1 cellular context compared by ENCODE assay signal in the genomic region with DNA sequence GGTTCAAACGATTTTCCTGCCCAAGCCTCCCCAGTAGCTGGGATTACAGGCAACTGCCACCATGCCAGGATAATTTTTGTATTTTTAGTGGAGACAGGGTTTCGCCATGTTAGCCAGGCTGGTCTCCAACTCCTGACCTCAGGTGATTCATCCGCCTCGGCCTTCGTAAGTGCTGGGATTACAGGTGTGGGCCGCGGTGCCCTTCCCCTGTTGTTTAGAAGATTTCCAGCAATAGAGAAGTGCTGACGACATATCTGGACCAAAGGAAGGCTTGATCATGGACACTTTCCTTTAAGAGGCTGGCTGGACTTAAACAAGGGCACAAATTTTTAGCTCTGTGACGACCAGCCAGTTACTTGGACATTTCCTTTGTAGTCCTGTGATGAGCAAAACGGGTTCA.
TF ChIP-seq lines count a peak whose summit lies in the region.

No MANE protein-coding gene starts in this region.

TF ChIP-seq in liver, 16 proteins besides CTCF, POLR2A, EP300 and RAD21:
- TF ChIP-seq, protein P1, sequence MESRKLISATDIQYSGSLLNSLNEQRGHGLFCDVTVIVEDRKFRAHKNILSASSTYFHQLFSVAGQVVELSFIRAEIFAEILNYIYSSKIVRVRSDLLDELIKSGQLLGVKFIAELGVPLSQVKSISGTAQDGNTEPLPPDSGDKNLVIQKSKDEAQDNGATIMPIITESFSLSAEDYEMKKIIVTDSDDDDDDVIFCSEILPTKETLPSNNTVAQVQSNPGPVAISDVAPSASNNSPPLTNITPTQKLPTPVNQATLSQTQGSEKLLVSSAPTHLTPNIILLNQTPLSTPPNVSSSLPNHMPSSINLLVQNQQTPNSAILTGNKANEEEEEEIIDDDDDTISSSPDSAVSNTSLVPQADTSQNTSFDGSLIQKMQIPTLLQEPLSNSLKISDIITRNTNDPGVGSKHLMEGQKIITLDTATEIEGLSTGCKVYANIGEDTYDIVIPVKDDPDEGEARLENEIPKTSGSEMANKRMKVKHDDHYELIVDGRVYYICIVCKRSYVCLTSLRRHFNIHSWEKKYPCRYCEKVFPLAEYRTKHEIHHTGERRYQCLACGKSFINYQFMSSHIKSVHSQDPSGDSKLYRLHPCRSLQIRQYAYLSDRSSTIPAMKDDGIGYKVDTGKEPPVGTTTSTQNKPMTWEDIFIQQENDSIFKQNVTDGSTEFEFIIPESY (IDR thresholded peaks at IDR 0.05), result no peak
- no peak for TF ChIP-seq JUND (IDR thresholded peaks at IDR 0.05)
- TF ChIP-seq, protein P2, sequence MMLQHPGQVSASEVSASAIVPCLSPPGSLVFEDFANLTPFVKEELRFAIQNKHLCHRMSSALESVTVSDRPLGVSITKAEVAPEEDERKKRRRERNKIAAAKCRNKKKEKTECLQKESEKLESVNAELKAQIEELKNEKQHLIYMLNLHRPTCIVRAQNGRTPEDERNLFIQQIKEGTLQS (IDR thresholded peaks at IDR 0.05), result no peak
- no peak for TF ChIP-seq HNF4A (conservative IDR thresholded peaks at IDR 0.05)
- no peak for TF ChIP-seq EGR1 (IDR thresholded peaks at IDR 0.05; ENCODE audit: low read depth in 2 of 2)
- TF ChIP-seq, protein P3, sequence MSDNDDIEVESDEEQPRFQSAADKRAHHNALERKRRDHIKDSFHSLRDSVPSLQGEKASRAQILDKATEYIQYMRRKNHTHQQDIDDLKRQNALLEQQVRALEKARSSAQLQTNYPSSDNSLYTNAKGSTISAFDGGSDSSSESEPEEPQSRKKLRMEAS (IDR thresholded peaks at IDR 0.05), result no peak
- no peak for TF ChIP-seq HNF4G (IDR thresholded peaks at IDR 0.05)
- no peak for TF ChIP-seq GABPA (IDR thresholded peaks at IDR 0.05 in 1 of 2, conservative IDR thresholded peaks at IDR 0.05 in 1 of 2)
- TF ChIP-seq FOXA2 (IDR thresholded peaks at IDR 0.05), result no peak
- TF ChIP-seq RXRA (IDR thresholded peaks at IDR 0.05), result no peak
- TF ChIP-seq FOXA1 (IDR thresholded peaks at IDR 0.05), result no peak
- no peak for TF ChIP-seq NR2F2 (IDR thresholded peaks at IDR 0.05)
- TF ChIP-seq, protein P4, sequence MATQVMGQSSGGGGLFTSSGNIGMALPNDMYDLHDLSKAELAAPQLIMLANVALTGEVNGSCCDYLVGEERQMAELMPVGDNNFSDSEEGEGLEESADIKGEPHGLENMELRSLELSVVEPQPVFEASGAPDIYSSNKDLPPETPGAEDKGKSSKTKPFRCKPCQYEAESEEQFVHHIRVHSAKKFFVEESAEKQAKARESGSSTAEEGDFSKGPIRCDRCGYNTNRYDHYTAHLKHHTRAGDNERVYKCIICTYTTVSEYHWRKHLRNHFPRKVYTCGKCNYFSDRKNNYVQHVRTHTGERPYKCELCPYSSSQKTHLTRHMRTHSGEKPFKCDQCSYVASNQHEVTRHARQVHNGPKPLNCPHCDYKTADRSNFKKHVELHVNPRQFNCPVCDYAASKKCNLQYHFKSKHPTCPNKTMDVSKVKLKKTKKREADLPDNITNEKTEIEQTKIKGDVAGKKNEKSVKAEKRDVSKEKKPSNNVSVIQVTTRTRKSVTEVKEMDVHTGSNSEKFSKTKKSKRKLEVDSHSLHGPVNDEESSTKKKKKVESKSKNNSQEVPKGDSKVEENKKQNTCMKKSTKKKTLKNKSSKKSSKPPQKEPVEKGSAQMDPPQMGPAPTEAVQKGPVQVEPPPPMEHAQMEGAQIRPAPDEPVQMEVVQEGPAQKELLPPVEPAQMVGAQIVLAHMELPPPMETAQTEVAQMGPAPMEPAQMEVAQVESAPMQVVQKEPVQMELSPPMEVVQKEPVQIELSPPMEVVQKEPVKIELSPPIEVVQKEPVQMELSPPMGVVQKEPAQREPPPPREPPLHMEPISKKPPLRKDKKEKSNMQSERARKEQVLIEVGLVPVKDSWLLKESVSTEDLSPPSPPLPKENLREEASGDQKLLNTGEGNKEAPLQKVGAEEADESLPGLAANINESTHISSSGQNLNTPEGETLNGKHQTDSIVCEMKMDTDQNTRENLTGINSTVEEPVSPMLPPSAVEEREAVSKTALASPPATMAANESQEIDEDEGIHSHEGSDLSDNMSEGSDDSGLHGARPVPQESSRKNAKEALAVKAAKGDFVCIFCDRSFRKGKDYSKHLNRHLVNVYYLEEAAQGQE (IDR thresholded peaks at IDR 0.05), result no peak
- no peak for TF ChIP-seq TAF1 (conservative IDR thresholded peaks at IDR 0.05)
- TF ChIP-seq SP1 (IDR thresholded peaks at IDR 0.05), result no peak
- no peak for TF ChIP-seq YY1 (IDR thresholded peaks at IDR 0.05)
